9 cellular contexts compared by ENCODE assay signal in genomic region chr22:38336699-38337098, GRCh38. TPM values are rescaled to one million over a fixed set of nuclear protein-coding genes. Genes with fewer than 3 reads are reported as not detected.
A peak's percentile ranks its signal among the peaks of the same experiment; 100 is the strongest.
DNase-seq lines count a peak whose midpoint lies in the region; ATAC-seq and TF ChIP-seq lines count a peak whose summit lies in the region.
"Had no signal": no experiment of that assay in that cellular context is flagged by ENCODE, and none has a peak within 500 bp of the region (broad histone marks: within the 10 kb centered on the region; RNA-seq: fewer than 3 reads in every experiment).

No MANE protein-coding gene starts in this region.

- TF ChIP-seq CTCF in RWPE2 (IDR thresholded peaks at IDR 0.05; ENCODE audit: poor library complexity, severe bottlenecking) (no peak), epithelial cell of proximal tubule (conservative IDR thresholded peaks at IDR 0.05; ENCODE audit: low read depth, low read length) (no peak), brain microvascular endothelial cell (IDR thresholded peaks at IDR 0.05; ENCODE audit: low read depth, low read length, missing control alignments) (no peak), tibial artery (IDR thresholded peaks at IDR 0.05) (no peak)

- no peak for ATAC-seq in RWPE2 (ENCODE audit: low read depth)

- no peak overlapping the region for H2BK5ac ChIP-seq in trophoblast cell (ENCODE audit: low read depth, low read length, poor library complexity)

- no peak overlapping the region for H2BK120ac ChIP-seq in trophoblast cell (ENCODE audit: insufficient read depth, low read length, poor library complexity)

- H3K23ac ChIP-seq in trophoblast cell (ENCODE audit: low read length), result no peak overlapping the region

- peak overlapping the region; percentile 72 for H3K4me2 ChIP-seq in GM23248 (ENCODE audit: unreplicated experiment)
- H3K4me2 ChIP-seq in trophoblast cell (ENCODE audit: low read length), result peak overlapping the region; percentile 96

- DNase-seq in GM23248, result no peak
- no peak for DNase-seq in RWPE2 (ENCODE audit: low spot score)
- DNase-seq in epithelial cell of proximal tubule (ENCODE audit: low read depth), result no peak
- peak; percentile 96 to 100 for DNase-seq in trophoblast cell
- DNase-seq in caudate nucleus (lab: John Stamatoyannopoulos, UW), result no peak
- DNase-seq in brain microvascular endothelial cell, result no peak
- no peak for DNase-seq in NCI-H345 treated with DMSO at 0.1 percent for 48 hours (lab: John Stamatoyannopoulos, UW; ENCODE audit: unreplicated experiment)
- no peak for DNase-seq in tibial artery
- DNase-seq: GOT3 had no signal

- no peak overlapping the region for H3K4ac ChIP-seq in trophoblast cell (ENCODE audit: low read depth, low read length)

- peak overlapping the region; percentile 26 for H4K8ac ChIP-seq in trophoblast cell (ENCODE audit: low read depth, low read length)

- H3K9ac ChIP-seq in GM23248, result peak overlapping the region; percentile 64
- no peak overlapping the region for H3K9ac ChIP-seq in trophoblast cell (ENCODE audit: low read length)

- H3K79me1 ChIP-seq in trophoblast cell (ENCODE audit: low read length), result peaks cover 8% of the 10 kb centered on the region

- H3K4me3 ChIP-seq in GM23248 (peak overlapping the region; percentile 71), RWPE2 (ENCODE audit: severe bottlenecking) (peak overlapping the region; percentile 27), epithelial cell of proximal tubule (ENCODE audit: low read depth, low read length) (peak overlapping the region; percentile 57), trophoblast cell (ENCODE audit: low read depth, low read length) (no peak overlapping the region), brain microvascular endothelial cell (ENCODE audit: low read depth, low read length) (no peak overlapping the region), tibial artery (no peak overlapping the region)

- no peak overlapping the region for H3K27ac ChIP-seq in GM23248
- no peak overlapping the region for H3K27ac ChIP-seq in RWPE2 (ENCODE audit: poor library complexity, severe bottlenecking)
- peak overlapping the region; percentile 22 for H3K27ac ChIP-seq in trophoblast cell (ENCODE audit: low read depth, low read length)
- no peak overlapping the region for H3K27ac ChIP-seq in caudate nucleus (ENCODE audit: low read depth, low read length)
- H3K27ac ChIP-seq in brain microvascular endothelial cell, result no peak overlapping the region
- H3K27ac ChIP-seq in tibial artery, result no peak overlapping the region

- H3K36me3 ChIP-seq in GM23248 (ENCODE audit: low read depth) (no peaks in the 10 kb centered on the region), RWPE2 (ENCODE audit: low read depth) (no peaks in the 10 kb centered on the region), trophoblast cell (ENCODE audit: control insufficient read depth in 1 of 2, insufficient read depth in 2 of 2, low read length in 2 of 2) (no peaks in the 10 kb centered on the region), brain microvascular endothelial cell (replicated peaks) (no peaks in the 10 kb centered on the region), tibial artery (no peaks in the 10 kb centered on the region)

- no peak overlapping the region for H2AK5ac ChIP-seq in trophoblast cell (ENCODE audit: low read length)

- H3K27me3 ChIP-seq in GM23248 (replicated peaks; ENCODE audit: insufficient read depth), result no peaks in the 10 kb centered on the region
- H3K27me3 ChIP-seq in RWPE2 (ENCODE audit: insufficient read depth, poor library complexity, severe bottlenecking), result no peaks in the 10 kb centered on the region
- H3K27me3 ChIP-seq in trophoblast cell (ENCODE audit: insufficient read depth, low read length), result no peaks in the 10 kb centered on the region
- no peaks in the 10 kb centered on the region for H3K27me3 ChIP-seq in brain microvascular endothelial cell (replicated peaks)
- H3K27me3 ChIP-seq in tibial artery, result peaks cover 0 to 22% of the 10 kb centered on the region in 2 donors

- no peak overlapping the region for H3K18ac ChIP-seq in trophoblast cell (ENCODE audit: low read length)

- H3K79me2 ChIP-seq in GM23248 (ENCODE audit: insufficient read depth) (no peaks in the 10 kb centered on the region), trophoblast cell (ENCODE audit: control insufficient read depth, insufficient read depth, low read length, poor library complexity) (peaks cover 1% of the 10 kb centered on the region)

- in situ Hi-C loops in GM23248 (cut with MboI), result no loop called here
- in situ Hi-C loops in brain microvascular endothelial cell (cut with HindIII; ENCODE audit: low pct_ligation_motif_present, low sequenced_read_pairs), result loop anchor here (25.0 kb wide), 1 partner anchor 249 kb away; the partner anchor contains the start of gene SLC16A8

- H3K9me3 ChIP-seq in GM23248 (ENCODE audit: low read depth), result no peaks in the 10 kb centered on the region
- H3K9me3 ChIP-seq in RWPE2 (ENCODE audit: severe bottlenecking), result no peaks in the 10 kb centered on the region
- H3K9me3 ChIP-seq in trophoblast cell (ENCODE audit: insufficient read depth, low read depth, low read length), result no peaks in the 10 kb centered on the region
- no peaks in the 10 kb centered on the region for H3K9me3 ChIP-seq in tibial artery

- H2BK12ac ChIP-seq in trophoblast cell (ENCODE audit: low read length), result no peak overlapping the region

- 0 out of 2 replicates have a peak, but pooled peaks cover 4% of the 10 kb centered on the region for H3F3A ChIP-seq in GM23248 (ENCODE audit: insufficient read depth)

- intact Hi-C loops in tibial artery (cut with DNase I; ENCODE audit: low total_unique reads), result no loop called here

- peak overlapping the region; percentile 83 for H2AFZ ChIP-seq in GM23248
- H2AFZ ChIP-seq in trophoblast cell (ENCODE audit: insufficient read depth, low read length, poor library complexity), result no peak overlapping the region

- no peak overlapping the region for H3K14ac ChIP-seq in trophoblast cell (ENCODE audit: low read length)

- H4K20me1 ChIP-seq in GM23248 (ENCODE audit: insufficient read depth), result no peaks in the 10 kb centered on the region

- H3K9me2 ChIP-seq in GM23248 (ENCODE audit: insufficient read depth), result no peaks in the 10 kb centered on the region

- 90 to 92% methylated on average over 9 of the region's 9 CpGs for WGBS in GM23248 (ENCODE audit: low coverage in 1 of 2, low lambda C conversion rate in 2 of 2, missing lambda C conversion rate in 2 of 2), 2 experiments
- whole genome bisulfite sequencing in trophoblast cell (ENCODE audit: extremely low coverage, insufficient coverage, insufficient read length), result no CpG with 5 or more reads among the region's 9 CpGs

- H4K12ac ChIP-seq in trophoblast cell (ENCODE audit: low read depth, low read length), result no peak overlapping the region

- no peak overlapping the region for H4K91ac ChIP-seq in trophoblast cell (ENCODE audit: low read depth, low read length)

- H3K4me1 ChIP-seq in GM23248 (ENCODE audit: insufficient read depth) (peaks cover 12% of the 10 kb centered on the region), RWPE2 (ENCODE audit: insufficient read depth, poor library complexity, severe bottlenecking) (peaks cover 13% of the 10 kb centered on the region), trophoblast cell (ENCODE audit: control insufficient read depth in 1 of 2, insufficient read depth in 2 of 2, low read length in 2 of 2) (peaks cover 10 to 20% of the 10 kb centered on the region in 2 experiments), tibial artery (peaks cover 0 to 9% (median 8%) of the 10 kb centered on the region in 4 donors)

RNA-seq across cellular contexts. Expression of gene CSNK1E, which starts 19.5 kb away (rescaled TPM):
- total RNA-seq in GM23248 (2014; rRNA removed; shearing (Covaris generic)), result 117 and 130 TPM in 2 replicates
- polyA plus RNA-seq in GM23248 (2016; fragmentation: Nextera tagmentation; extraction: Ambion mirVana), result 46.9 and 48.1 TPM in 2 replicates
- total RNA-seq in epithelial cell of proximal tubule, result 157 and 161 TPM in 2 replicates
- polyA plus RNA-seq in trophoblast cell (2013), result 172 and 176 TPM in 2 replicates

Comparison
In these comparisons a context has a peak if more than half of its experiments do, and no peak if none do; other contexts are left out.
1. DNase-seq: peak in trophoblast cell (2 of 2); none in GM23248 (single experiment), RWPE2 (single experiment), epithelial cell of proximal tubule (single experiment), caudate nucleus (0 of 61), brain microvascular endothelial cell (single experiment), NCI-H345 treated with DMSO at 0.1 percent for 48 hours (single experiment) and tibial artery (0 of 2).
2. H3K4me3 ChIP-seq: peak in GM23248 (single experiment), RWPE2 (single experiment) and epithelial cell of proximal tubule (single experiment); none in trophoblast cell (single experiment), brain microvascular endothelial cell (single experiment) and tibial artery (0 of 2).